In the genomic region with DNA sequence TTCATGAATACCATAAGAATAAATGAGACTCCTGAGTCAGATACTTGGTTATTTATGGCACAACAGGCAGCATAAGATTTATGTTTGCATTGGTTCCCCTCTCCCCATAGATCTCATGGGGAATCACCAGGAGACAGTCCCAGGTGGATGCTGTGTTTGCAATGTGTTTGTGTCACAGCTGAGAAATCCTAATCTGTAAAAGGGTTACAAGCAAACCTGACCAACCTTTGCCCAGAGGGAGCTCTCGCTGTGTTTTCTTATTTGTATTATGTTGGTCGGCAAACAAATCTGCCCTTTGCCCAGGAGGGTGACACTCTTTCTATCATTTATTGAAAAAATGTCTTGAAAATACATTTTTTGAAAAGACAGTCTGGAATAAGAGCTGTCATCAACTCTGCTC, we compare ENCODE assay signal across 22 cellular contexts.
DNase-seq lines count a peak whose midpoint lies in the region; ATAC-seq and TF ChIP-seq lines count a peak whose summit lies in the region.
"Had no signal": no experiment of that assay in that cellular context is flagged by ENCODE, and none has a peak within 500 bp of the region (broad histone marks: within the 10 kb centered on the region; RNA-seq: fewer than 3 reads in every experiment).

No MANE protein-coding gene starts in this region.

- TF ChIP-seq CTCF in 22Rv1 (IDR thresholded peaks at IDR 0.05) (0 out of 2 replicates have a peak, but pooled peaks have one; percentile 8), Caco-2 (IDR thresholded peaks at IDR 0.05; ENCODE audit: insufficient read depth in 1 of 2, low read depth in 1 of 2, low read length in 1 of 2, severe bottlenecking in 1 of 2, unreplicated experiment in 1 of 2) (no peak), progenitor cell of endocrine pancreas (IDR thresholded peaks at IDR 0.05; ENCODE audit: unreplicated experiment) (no peak)

- no peaks in the 10 kb centered on the region for H3K36me3 ChIP-seq in Caco-2 (ENCODE audit: control insufficient read depth, insufficient read depth, low read length)

- no peak overlapping the region for H3K27ac Mint-ChIP-seq in Caco-2 (ENCODE audit: unreplicated experiment)
- H3K27ac Mint-ChIP-seq in progenitor cell of endocrine pancreas = peak overlapping the region; percentile 45
- H3K27ac Mint-ChIP-seq in T-helper 17 cell = no peak overlapping the region
- H3K27ac Mint-ChIP-seq: CD4-positive, alpha-beta memory T cell; T-helper 1 cell treated with Interleukin-12 subunit alpha and Interleukin-12 subunit beta and Interleukin-4 antibody, amounts not matched to agents 30 μg/mL and 1 μg/mL, for 36 hours had no signal

- H3K27me3 ChIP-seq in Caco-2 (replicated peaks; ENCODE audit: control insufficient read depth, insufficient read depth, low read length) = no peaks in the 10 kb centered on the region

- H3K27me3 Mint-ChIP-seq in Caco-2 (ENCODE audit: insufficient read depth, unreplicated experiment) (no peaks in the 10 kb centered on the region), progenitor cell of endocrine pancreas (no peaks in the 10 kb centered on the region), T-helper 17 cell (peaks cover 40% of the 10 kb centered on the region)

- H3K4me3 ChIP-seq in Caco-2 (ENCODE audit: low read depth, low read length) = no peak overlapping the region

- H3K9me3 ChIP-seq in Caco-2 = no peaks in the 10 kb centered on the region
- H3K9me3 ChIP-seq in T-helper 17 cell (ENCODE audit: control insufficient read depth, low read length, poor library complexity, severe bottlenecking) = no peaks in the 10 kb centered on the region
- H3K9me3 ChIP-seq: SK-N-SH had no signal

- CTCF ChIA-PET in Caco-2 (lab: Charles Lee) = no interaction called here

- H3K9me3 Mint-ChIP-seq in Caco-2 (ENCODE audit: unreplicated experiment) = no peaks in the 10 kb centered on the region
- H3K9me3 Mint-ChIP-seq in progenitor cell of endocrine pancreas (ENCODE audit: low read depth) = no peaks in the 10 kb centered on the region
- H3K9me3 Mint-ChIP-seq: CD4-positive, alpha-beta memory T cell; T-helper 1 cell treated with Interleukin-12 subunit alpha and Interleukin-12 subunit beta and Interleukin-4 antibody, amounts not matched to agents 30 μg/mL and 1 μg/mL, for 36 hours had no signal

- intact Hi-C loops in Caco-2 (cut with micrococcal nuclease; ENCODE audit: unreplicated experiment) = loop anchor here (5.0 to 10.0 kb wide), 4 partner anchors 134 to 934 kb away; no protein-coding TSS in a partner anchor

- peaks cover 11% of the 10 kb centered on the region; the same call in 1 of the 2 replicates for H3K4me1 ChIP-seq in Caco-2

- no peak overlapping the region for H3K4me3 Mint-ChIP-seq in Caco-2 (ENCODE audit: unreplicated experiment)
- H3K4me3 Mint-ChIP-seq in progenitor cell of endocrine pancreas (ENCODE audit: low read depth) = no peak overlapping the region
- H3K4me3 Mint-ChIP-seq in T-helper 17 cell = no peak overlapping the region
- H3K4me3 Mint-ChIP-seq: CD4-positive, alpha-beta memory T cell; T-helper 1 cell treated with Interleukin-12 subunit alpha and Interleukin-12 subunit beta and Interleukin-4 antibody, amounts not matched to agents 30 μg/mL and 1 μg/mL, for 36 hours had no signal

- POLR2A ChIA-PET in Caco-2 (lab: Charles Lee) = no interaction called here

- no TSS peak for BruUV-seq in Caco-2 (replicated peaks; lab: Mats Ljungman, UMichigan)

- DNase-seq in Caco-2 = peak; percentile 2 to 29
- DNase-seq in NCI-H69 (lab: John Stamatoyannopoulos, UW) = peak; percentile 62
- no peak for DNase-seq in progenitor cell of endocrine pancreas (ENCODE audit: low spot score, unreplicated experiment)
- DNase-seq in T-helper 17 cell = no peak
- DNase-seq in NCI-H128 (lab: John Stamatoyannopoulos, UW; ENCODE audit: unreplicated experiment) = no peak
- DNase-seq: C1 segment of cervical spinal cord; Calu3; CD4-positive, alpha-beta memory T cell; IMR-90; KG1; MM.1S; NCI-H1436 treated with DMSO at 0.1 percent for 48 hours; NCI-H2029; NCI-H510A; NCI-H774; NK-92 treated with Interleukin-12 subunit alpha and Interleukin-12 subunit beta, amount 100 ng/mL, for 24 hours; PC-3; SK-N-SH; SW 1271 had no signal

- no peaks in the 10 kb centered on the region for H3K4me1 Mint-ChIP-seq in Caco-2 (ENCODE audit: low read depth, unreplicated experiment)
- peaks cover 33% of the 10 kb centered on the region for H3K4me1 Mint-ChIP-seq in progenitor cell of endocrine pancreas (ENCODE audit: low read depth)
- H3K4me1 Mint-ChIP-seq in T-helper 17 cell = no peaks in the 10 kb centered on the region
- H3K4me1 Mint-ChIP-seq: CD4-positive, alpha-beta memory T cell had no signal

- H3K27ac ChIP-seq in 22Rv1 = peak overlapping the region; percentile 59

- ATAC-seq in T-helper 17 cell (no peak), GM21717 (IDR thresholded peaks at IDR 0.05; ENCODE audit: unreplicated experiment) (no peak)
- ATAC-seq: PC-3 had no signal

- H3K36me3 Mint-ChIP-seq in Caco-2 (ENCODE audit: insufficient read depth, unreplicated experiment) = no peaks in the 10 kb centered on the region
- H3K36me3 Mint-ChIP-seq in progenitor cell of endocrine pancreas (ENCODE audit: insufficient read depth) = no peaks in the 10 kb centered on the region
- no peaks in the 10 kb centered on the region for H3K36me3 Mint-ChIP-seq in T-helper 17 cell (ENCODE audit: low read depth)
- H3K36me3 Mint-ChIP-seq: CD4-positive, alpha-beta memory T cell had no signal

Comparison
In these comparisons a context has a peak if more than half of its experiments do, and no peak if none do; other contexts are left out.
1. DNase-seq: peak in Caco-2 (2 of 2) and NCI-H69 (single experiment); none in progenitor cell of endocrine pancreas (single experiment), T-helper 17 cell (0 of 3) and NCI-H128 (single experiment).